18 cellular contexts compared by ENCODE assay signal in the genomic region with DNA sequence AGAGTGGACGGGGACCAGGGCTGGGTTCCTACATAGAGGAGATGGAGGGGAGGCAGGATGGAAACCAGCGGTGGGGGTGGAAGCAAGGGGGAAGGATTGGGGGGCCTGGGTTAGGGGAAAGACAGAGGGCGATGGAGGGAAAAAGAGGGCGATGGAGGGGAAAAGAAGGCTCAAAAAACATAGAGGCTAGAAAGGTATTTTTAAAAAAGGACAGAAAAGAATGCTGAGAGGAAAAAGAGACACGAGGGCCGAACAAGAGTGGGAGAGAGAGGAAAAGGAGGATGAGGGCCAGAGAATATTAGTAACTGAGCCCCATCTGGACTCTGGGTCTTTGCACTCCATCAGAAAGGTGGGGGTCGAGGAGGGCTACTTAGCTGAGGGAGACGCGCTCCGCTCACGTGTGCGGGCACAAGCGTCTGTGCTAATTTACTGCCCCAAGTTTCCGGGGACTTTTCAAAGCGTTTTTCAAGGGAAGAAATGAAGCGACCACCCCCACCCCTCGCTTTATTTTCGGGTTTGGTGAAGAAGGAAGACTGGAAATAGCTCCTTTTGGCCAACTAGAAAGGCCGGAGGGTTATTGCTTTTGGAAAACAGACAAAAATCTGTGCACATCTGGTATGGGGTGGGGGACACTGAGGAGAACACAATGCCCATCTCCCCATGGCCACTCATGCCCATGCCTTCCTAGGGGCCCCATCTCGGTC. TPM values are rescaled to one million over a fixed set of nuclear protein-coding genes. Genes with fewer than 3 reads are reported as not detected.
DNase-seq lines count a peak whose midpoint lies in the region; ATAC-seq, FAIRE-seq and TF ChIP-seq lines count a peak whose summit lies in the region.
"Had no signal": no experiment of that assay in that cellular context is flagged by ENCODE, and none has a peak within 500 bp of the region (broad histone marks: within the 10 kb centered on the region; RNA-seq: fewer than 3 reads in every experiment).

No MANE protein-coding gene starts in this region.

- whole genome bisulfite sequencing in H1 (ENCODE audit: extremely low coverage in 1 of 2, insufficient coverage in 1 of 2, insufficient read length in 1 of 2, insufficient replicate concordance in 2 of 2, low coverage in 1 of 2, low lambda C conversion rate in 2 of 2, missing lambda C conversion rate in 1 of 2), 2 experiments = 7% methylated on average over 15 of the region's 20 CpGs; no CpG with 5 or more reads in 1 of the 2 experiments
- WGBS in stomach, 5 donors = 9 to 30% (median 15%) methylated on average over 20 of the region's 20 CpGs

- H3K79me2 ChIP-seq in H1 (ENCODE audit: control insufficient read depth in 1 of 2, insufficient read depth in 2 of 2, low read length in 2 of 2) = no peaks in the 10 kb centered on the region

- TF ChIP-seq POLR2A in H1 (IDR thresholded peaks at IDR 0.05; ENCODE audit: control extremely low read depth in 1 of 2, low read depth in 2 of 2, low read length in 2 of 2) (no peak), vagina (IDR thresholded peaks at IDR 0.05) (no peak), stomach (IDR thresholded peaks at IDR 0.05) (no peak)

- H2AK5ac ChIP-seq in H1 (ENCODE audit: low read depth, low read length) = no peak overlapping the region

- no peak overlapping the region for H4K5ac ChIP-seq in H1 (ENCODE audit: insufficient read length, low read depth, low read length)

- H3K4me3 Mint-ChIP-seq in IgD-negative memory B cell = peak overlapping the region in 2 of 4 donors; percentile 56 to 62
- H3K4me3 Mint-ChIP-seq in naive B cell = peak overlapping the region in 6 of 8 donors; percentile 11 to 59 (median 46)

- H3K4me3 ChIP-seq in H1 (ENCODE audit: extremely low read depth in 1 of 4, insufficient read depth in 2 of 4, low read depth in 3 of 4, low read length in 4 of 4) (peak overlapping the region in 3 of 4 experiments; percentile 4 to 62 (median 19); a peak in 4 of 8 replicates), vagina (no peak overlapping the region), stomach (no peak overlapping the region)
- H3K4me3 ChIP-seq: BLaER1 had no signal

- peaks cover 56 to 67% (median 63%) of the 10 kb centered on the region in 4 experiments for H3K27me3 ChIP-seq in H1 (replicated peaks in 1 of 4; ENCODE audit: control insufficient read depth in 3 of 4, extremely low read depth in 1 of 4, insufficient read depth in 3 of 4, low read length in 3 of 4)
- H3K27me3 ChIP-seq in vagina = peaks cover 16% of the 10 kb centered on the region
- H3K27me3 ChIP-seq in stomach = peaks cover 37 to 65% (median 62%) of the 10 kb centered on the region in 3 donors

- no peak overlapping the region for H2BK15ac ChIP-seq in H1 (ENCODE audit: low read length)

- ATAC-seq in naive B cell (ENCODE audit: low read depth in 2 of 2) (no peak), GM21723 (IDR thresholded peaks at IDR 0.05; ENCODE audit: unreplicated experiment) (no peak), left cardiac atrium (no peak)

- H3K14ac ChIP-seq in H1 (ENCODE audit: insufficient read length) = no peak overlapping the region

- TF ChIP-seq EP300 in H1 (IDR thresholded peaks at IDR 0.05; ENCODE audit: borderline replicate concordance in 1 of 2, low read depth in 2 of 2, low read length in 2 of 2) (no peak), stomach (IDR thresholded peaks at IDR 0.05) (no peak)

- H3K9ac ChIP-seq in H1 (replicated peaks in 1 of 4; ENCODE audit: extremely low read depth in 1 of 4, low read depth in 3 of 4, low read length in 3 of 4) = no peak overlapping the region
- H3K9ac ChIP-seq: BLaER1, KMS-11 had no signal

- H3K4me2 ChIP-seq in H1 (ENCODE audit: insufficient read depth in 1 of 2, low read depth in 2 of 2, low read length in 2 of 2) = peak overlapping the region; percentile 97 to 99
- H3K4me2 ChIP-seq: BLaER1, KMS-11 had no signal

- no peak overlapping the region for H2BK120ac ChIP-seq in H1 (replicated peaks; ENCODE audit: low read depth, low read length)

- CTCF ChIA-PET in H1 (lab: Charles Lee; ENCODE audit: partially characterized antibody) = interaction anchor here (0.6 to 6.7 kb wide), 11 partner anchors 10 to 555 kb away, joined by 3 to 59 read pairs (median 5); a partner anchor contains a TSS

- FAIRE-seq in H1 (lab: Jason Lieb, UNC) = no peak

- H2AFZ ChIP-seq in H1 (ENCODE audit: low read length) = no peak overlapping the region

- H3K9me3 Mint-ChIP-seq in IgD-negative memory B cell (peaks cover 3 to 7% (median 5%) of the 10 kb centered on the region in 3 donors), naive B cell (peaks cover 9 to 32% (median 21%) of the 10 kb centered on the region in 7 donors)

- TF ChIP-seq RAD21 in H1 (IDR thresholded peaks at IDR 0.05 in 1 of 2, conservative IDR thresholded peaks at IDR 0.05 in 1 of 2; ENCODE audit: low read depth in 2 of 2, low read length in 2 of 2) = no peak

- H3K36me3 ChIP-seq in H1 (ENCODE audit: control insufficient read depth in 2 of 4, insufficient read depth in 4 of 4, low read length in 3 of 4) (no peaks in the 10 kb centered on the region; a peak in 1 of 8 replicates), vagina (no peaks in the 10 kb centered on the region), stomach (no peaks in the 10 kb centered on the region)
- H3K36me3 ChIP-seq: BLaER1 had no signal

- H3K4me1 Mint-ChIP-seq in IgD-negative memory B cell (peaks cover 4% of the 10 kb centered on the region in 3 donors), naive B cell (peaks cover 17 to 27% (median 19%) of the 10 kb centered on the region in 3 donors)

- H2BK12ac ChIP-seq in H1 (ENCODE audit: low read depth, low read length) = no peak overlapping the region

- H3K18ac ChIP-seq in H1 (ENCODE audit: extremely low read depth, low read length) = no peak overlapping the region; the same call in 1 of the 2 replicates

- intact Hi-C loops in vagina (cut with DNase I) = no loop called here
- intact Hi-C loops in stomach (cut with DNase I; ENCODE audit: low total_unique reads) = no loop called here
- intact Hi-C loops in left cardiac atrium (cut with DNase I) = no loop called here

- DNase-seq in H1 (ENCODE audit: low read depth in 1 of 2, low spot score in 2 of 2) (no peak), naive B cell (no peak), vagina (ENCODE audit: extremely low spot score in 2 of 2) (peak; percentile 49), stomach (no peak), left cardiac atrium (no peak)
- DNase-seq: CD8-positive, alpha-beta memory T cell; NCI-H1092 treated with DMSO at 0.1 percent for 48 hours; NCI-H1694 treated with DMSO at 0.1 percent for 48 hours; NCI-H510A treated with DMSO at 0.1 percent for 48 hours; OCI-M1; RPMI8226 had no signal

- H3K56ac ChIP-seq in H1 (replicated peaks; ENCODE audit: insufficient read length, low read depth, low read length) = no peak overlapping the region

- no peak overlapping the region for H4K8ac ChIP-seq in H1 (ENCODE audit: extremely low read depth, insufficient read depth, low read length)

- H3K9me3 ChIP-seq in H1 (ENCODE audit: insufficient read depth in 2 of 2, low read depth in 1 of 2, low read length in 1 of 2) (no peaks in the 10 kb centered on the region), vagina (no peaks in the 10 kb centered on the region), stomach (no peaks in the 10 kb centered on the region)

- H2BK5ac ChIP-seq in H1 (ENCODE audit: low read depth, low read length) = no peak overlapping the region

- H3K4ac ChIP-seq in H1 (replicated peaks; ENCODE audit: insufficient read length, low read depth, low read length) = no peak overlapping the region

- H3K36me3 Mint-ChIP-seq in IgD-negative memory B cell (no peaks in the 10 kb centered on the region), naive B cell (peaks cover 8 to 40% of the 10 kb centered on the region in 2 donors)

- peaks cover 7% of the 10 kb centered on the region; the same call in 1 of the 2 replicates for H3K23me2 ChIP-seq in H1 (ENCODE audit: low read depth, low read length)

- H3K4me1 ChIP-seq in H1 (replicated peaks in 1 of 4; ENCODE audit: control insufficient read depth in 3 of 4, insufficient read depth in 4 of 4, low read length in 3 of 4) (peaks cover 16 to 27% (median 18%) of the 10 kb centered on the region in 4 experiments), vagina (peaks cover 24% of the 10 kb centered on the region), stomach (peaks cover 10 to 30% (median 22%) of the 10 kb centered on the region in 4 donors)
- H3K4me1 ChIP-seq: BLaER1 had no signal

- H3K27me3 Mint-ChIP-seq in IgD-negative memory B cell = peaks cover 58% of the 10 kb centered on the region
- peaks cover 71 to 89% (median 76%) of the 10 kb centered on the region in 3 donors for H3K27me3 Mint-ChIP-seq in naive B cell

- H3K27ac ChIP-seq in H1 (ENCODE audit: low read depth, low read length) (no peak overlapping the region), vagina (no peak overlapping the region), stomach (no peak overlapping the region)
- H3K27ac ChIP-seq: BLaER1, HL-60, KMS-11 had no signal

- peak overlapping the region in 2 of 3 donors; percentile 77 to 86 for H3K27ac Mint-ChIP-seq in IgD-negative memory B cell
- H3K27ac Mint-ChIP-seq in naive B cell = peak overlapping the region in 2 of 6 donors; percentile 90 to 92

- no peak overlapping the region for H3K23ac ChIP-seq in H1 (ENCODE audit: insufficient read length)

- peaks cover 0 to 15% of the 10 kb centered on the region in 2 experiments for H4K20me1 ChIP-seq in H1 (replicated peaks in 1 of 2; ENCODE audit: control insufficient read depth in 1 of 2, insufficient read depth in 2 of 2, low read length in 2 of 2)

- no peak overlapping the region for H2BK20ac ChIP-seq in H1 (ENCODE audit: low read length)

- TF ChIP-seq CTCF in H1 (IDR thresholded peaks at IDR 0.05; ENCODE audit: control extremely low read depth in 1 of 3, insufficient read depth in 1 of 3, low read depth in 1 of 3, low read length in 3 of 3) = no peak
- no peak for TF ChIP-seq CTCF in vagina (IDR thresholded peaks at IDR 0.05)
- no peak for TF ChIP-seq CTCF in stomach (IDR thresholded peaks at IDR 0.05)

- H4K91ac ChIP-seq in H1 (replicated peaks; ENCODE audit: insufficient read length, low read length) = no peak overlapping the region

- POLR2A ChIA-PET in H1 (lab: Charles Lee; ENCODE audit: partially characterized antibody) = interaction anchor here (2.8 kb wide), 1 partner anchor 12 kb away, joined by 8 read pairs; no protein-coding TSS in a partner anchor

- no peaks in the 10 kb centered on the region for H3K79me1 ChIP-seq in H1 (ENCODE audit: low read depth, low read length)

RNA-seq across cellular contexts. Expression of a gene that starts 14.4 kb away (rescaled TPM):
- polyA plus RNA-seq in IgD-negative memory B cell (not detected), H1 (2011; rRNA removed) (0.65 and 1.1 TPM in 2 replicates), naive B cell (ENCODE audit: low read depth in 6 of 6) (not detected), stomach (1 to 10 TPM in 2 of 3 donors, under 1 TPM in 1; 0.03 to 5.3 (median 1.2) TPM)
- 0.21 and 0.30 TPM in 2 replicates for total RNA-seq in H1 (2021; fragmentation: NEBNext Ultra II Directional; extraction: Animal tissue kit (Norgen Biotek cat#: 25700))
- polyA plus RNA-seq in H1 (2011; cell fraction: cytosol; rRNA removed) = 0.53 TPM
- polyA plus RNA-seq in H1 (2011; cell fraction: nucleus; rRNA removed) = 1.0 TPM
- polyA plus RNA-seq in H1 (2012, experiment 1 of 2) = 0.41 to 1.1 TPM (median 0.57 TPM) in 4 replicates
- polyA plus RNA-seq in H1 (2012, experiment 2 of 2) = 0.16 TPM
- polyA plus RNA-seq in H1 (2013, experiment 1 of 2) = 0.16 TPM
- polyA plus RNA-seq in H1 (2013, experiment 2 of 2) = 0.22 TPM
- polyA minus RNA-seq in H1 (2011; rRNA and poly(A)+ RNA removed) = 0.76 and 0.82 TPM in 2 replicates
- 0.88 TPM for polyA minus RNA-seq in H1 (2011; cell fraction: cytosol; rRNA and poly(A)+ RNA removed)
- 2.6 TPM for polyA minus RNA-seq in H1 (2011; cell fraction: nucleus; rRNA and poly(A)+ RNA removed)
- total RNA-seq in vagina (not detected), stomach (10 to 100 TPM in 1 of 5 donors, 1 to 10 TPM in 1, under 1 TPM in 2, not detected in 1; 0.45 to 57.9 (median 4.8) TPM), left cardiac atrium (not detected)
- total RNA-seq: CD8-positive, alpha-beta memory T cell; MCF 10A had no signal
- polyA plus RNA-seq: AG04450; CD8-positive, alpha-beta memory T cell had no signal

Comparison
In these comparisons a context has a peak if more than half of its experiments do, and no peak if none do; other contexts are left out.
1. DNase-seq: peak in vagina (2 of 2); none in H1 (0 of 2), naive B cell (single experiment), stomach (single experiment) and left cardiac atrium (single experiment).
2. H3K4me3 ChIP-seq: peak in H1 (3 of 4); none in vagina (0 of 2) and stomach (0 of 4).